Comparison of ENCODE assay signal across 20 cellular contexts in the genomic region with DNA sequence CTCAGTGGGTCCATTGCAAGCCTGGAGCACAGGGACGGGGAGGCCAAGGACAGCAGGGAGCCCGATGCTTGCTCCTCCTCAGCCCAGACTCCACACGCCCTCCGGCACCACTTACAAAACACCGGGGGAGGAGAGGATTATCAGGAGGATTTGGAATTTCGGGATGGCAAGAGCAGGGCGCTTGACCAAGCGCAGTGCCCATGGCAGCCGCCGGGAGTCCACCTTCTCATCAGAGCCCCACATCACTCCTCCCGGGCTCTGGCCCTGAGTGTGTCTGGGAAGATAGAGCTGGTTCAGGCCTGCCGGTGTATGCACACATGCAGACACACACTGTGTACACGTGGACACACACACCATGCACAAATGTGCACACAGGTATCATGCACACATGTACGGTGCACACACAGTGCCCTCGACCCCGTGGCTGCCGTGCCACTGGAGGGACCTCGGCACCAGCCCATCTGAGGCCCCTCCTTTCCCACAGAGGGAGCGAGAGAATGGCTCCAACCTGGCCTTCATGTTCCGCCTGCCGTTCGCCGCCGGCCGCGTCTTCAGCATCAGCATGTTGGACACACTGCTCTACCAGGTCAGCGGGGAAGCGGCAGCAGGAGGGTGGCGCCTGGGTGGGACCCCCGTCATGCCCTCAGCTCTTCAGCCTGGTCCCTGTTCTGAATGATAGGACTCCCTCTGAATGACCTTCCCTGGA.
"Had no signal": no experiment of that assay in that cellular context is flagged by ENCODE, and none has a peak within 500 bp of the region (broad histone marks: within the 10 kb centered on the region; RNA-seq: fewer than 3 reads in every experiment).

No MANE protein-coding gene starts in this region.

- H3K4me3 ChIP-seq: adrenal gland, breast epithelium, coronary artery, gastroesophageal sphincter, sigmoid colon, spleen, thoracic aorta, upper lobe of right lung had no signal

- H3K9me3 Mint-ChIP-seq: activated naive CD4-positive, alpha-beta T cell treated with anti-CD3 and anti-CD28 coated beads, Interleukin-2, amount 50 U/mL, for 24 hours; activated T-cell treated with anti-CD3 and anti-CD28 coated beads, Interleukin-2, amount 50 U/mL, for 72 hours; immature natural killer cell; naive thymus-derived CD4-positive, alpha-beta T cell; stimulated activated naive B cell treated with anti-CD40 and anti-IgM and Interleukin-4, amounts not matched to agents 10 μg/mL and 1 μg/mL and 100 μg/mL, for 72 hours had no signal

- H3K4me3 Mint-ChIP-seq: activated naive CD4-positive, alpha-beta T cell treated with anti-CD3 and anti-CD28 coated beads, Interleukin-2, amount 50 U/mL, for 24 hours; activated T-cell treated with anti-CD3 and anti-CD28 coated beads, Interleukin-2, amount 50 U/mL, for 72 hours; immature natural killer cell; naive thymus-derived CD4-positive, alpha-beta T cell; stimulated activated naive B cell treated with anti-CD40 and anti-IgM and Interleukin-4, amounts not matched to agents 10 μg/mL and 1 μg/mL and 100 μg/mL, for 72 hours had no signal

- ATAC-seq: activated T-cell treated with anti-CD3 and anti-CD28 coated beads, Interleukin-2, amount 50 U/mL, for 72 hours; gastroesophageal sphincter; naive thymus-derived CD4-positive, alpha-beta T cell; stimulated activated naive B cell treated with anti-CD40 and anti-IgM and Interleukin-4, amounts not matched to agents 10 μg/mL and 1 μg/mL and 100 μg/mL, for 72 hours; upper lobe of right lung had no signal

- H3K27ac ChIP-seq: adrenal gland, breast epithelium, coronary artery, gastroesophageal sphincter, sigmoid colon, spleen, thoracic aorta, upper lobe of right lung, WERI-Rb-1 had no signal

- H3K27me3 ChIP-seq: adrenal gland, upper lobe of right lung had no signal

- H3K27ac Mint-ChIP-seq: activated naive CD4-positive, alpha-beta T cell treated with anti-CD3 and anti-CD28 coated beads, Interleukin-2, amount 50 U/mL, for 24 hours; activated T-cell treated with anti-CD3 and anti-CD28 coated beads, Interleukin-2, amount 50 U/mL, for 72 hours; immature natural killer cell; naive thymus-derived CD4-positive, alpha-beta T cell; stimulated activated naive B cell treated with anti-CD40 and anti-IgM and Interleukin-4, amounts not matched to agents 10 μg/mL and 1 μg/mL and 100 μg/mL, for 72 hours had no signal

- H3K36me3 Mint-ChIP-seq: activated naive CD4-positive, alpha-beta T cell treated with anti-CD3 and anti-CD28 coated beads, Interleukin-2, amount 50 U/mL, for 24 hours; immature natural killer cell; naive thymus-derived CD4-positive, alpha-beta T cell; stimulated activated naive B cell treated with anti-CD40 and anti-IgM and Interleukin-4, amounts not matched to agents 10 μg/mL and 1 μg/mL and 100 μg/mL, for 72 hours had no signal

- FAIRE-seq: astrocyte had no signal

- H3K4me1 ChIP-seq: adrenal gland, breast epithelium, gastroesophageal sphincter, sigmoid colon, spleen, upper lobe of right lung had no signal

- H3K36me3 ChIP-seq: adrenal gland, breast epithelium, gastroesophageal sphincter, sigmoid colon, thoracic aorta, upper lobe of right lung, WERI-Rb-1 had no signal

- H3K4me1 Mint-ChIP-seq: activated naive CD4-positive, alpha-beta T cell treated with anti-CD3 and anti-CD28 coated beads, Interleukin-2, amount 50 U/mL, for 24 hours; stimulated activated naive B cell treated with anti-CD40 and anti-IgM and Interleukin-4, amounts not matched to agents 10 μg/mL and 1 μg/mL and 100 μg/mL, for 72 hours had no signal

- DNase-seq: activated CD4-positive, alpha-beta T cell treated with anti-CD3 and anti-CD28 coated beads, Interleukin-2, amount 50 U/mL, for 4 hours; activated gamma-delta T cell; activated T-cell treated with anti-CD3 and anti-CD28 coated beads, Interleukin-2, amount 50 U/mL, for 72 hours; adrenal gland; immature natural killer cell; kidney glomerular epithelial cell; mesenchymal stem cell; naive thymus-derived CD4-positive, alpha-beta T cell; nucleus accumbens; sigmoid colon; spleen; stimulated activated naive B cell treated with anti-CD40 and anti-IgM and Interleukin-4, amounts not matched to agents 10 μg/mL and 1 μg/mL and 100 μg/mL, for 72 hours; upper lobe of right lung; WERI-Rb-1 had no signal

- H3K27me3 Mint-ChIP-seq: activated naive CD4-positive, alpha-beta T cell treated with anti-CD3 and anti-CD28 coated beads, Interleukin-2, amount 50 U/mL, for 24 hours; naive thymus-derived CD4-positive, alpha-beta T cell had no signal

- H3K9me3 ChIP-seq: adrenal gland, breast epithelium, gastroesophageal sphincter, sigmoid colon, spleen, thoracic aorta, upper lobe of right lung had no signal
